8 cellular contexts compared by ENCODE assay signal in genomic region chr7:77202544-77202976, GRCh38. TPM values are rescaled to one million over a fixed set of nuclear protein-coding genes. Genes with fewer than 3 reads are reported as not detected.
DNase-seq lines count a peak whose midpoint lies in the region; ATAC-seq lines count a peak whose summit lies in the region.
"Had no signal": no experiment of that assay in that cellular context is flagged by ENCODE, and none has a peak within 500 bp of the region (broad histone marks: within the 10 kb centered on the region; RNA-seq: fewer than 3 reads in every experiment).

No MANE protein-coding gene starts in this region.

- no peak for DNase-seq in natural killer cell treated with Interleukin-12 subunit alpha and Interleukin-12 subunit beta and Interleukin-15 and Interleukin-18, amount 100 ng/mL, for 72 hours (ENCODE audit: low spot score)
- no peak for DNase-seq in activated CD4-positive, alpha-beta T cell treated with anti-CD3 and anti-CD28 coated beads for 48 hours
- DNase-seq in epidermal melanocyte (ENCODE audit: insufficient read length, low spot score) (no peak), HCEC 1CT (no peak)

- peak overlapping the region; percentile 23 to 64 for H3K27ac Mint-ChIP-seq in natural killer cell treated with Interleukin-12 subunit alpha and Interleukin-12 subunit beta and Interleukin-15 and Interleukin-18, amount 100 ng/mL, for 72 hours
- H3K27ac Mint-ChIP-seq: T-helper 1 cell treated with Interleukin-12 subunit alpha and Interleukin-12 subunit beta and Interleukin-4 antibody, amounts not matched to agents 30 μg/mL and 1 μg/mL, for 36 hours had no signal

- H3K27me3 Mint-ChIP-seq in natural killer cell treated with Interleukin-12 subunit alpha and Interleukin-12 subunit beta and Interleukin-15 and Interleukin-18, amount 100 ng/mL, for 72 hours, result no peaks in the 10 kb centered on the region

- H3K4me1 Mint-ChIP-seq in natural killer cell treated with Interleukin-12 subunit alpha and Interleukin-12 subunit beta and Interleukin-15 and Interleukin-18, amount 100 ng/mL, for 72 hours (ENCODE audit: low read depth in 2 of 2), result peaks cover 31 to 34% of the 10 kb centered on the region in 2 donors

- no peaks in the 10 kb centered on the region for H3K36me3 Mint-ChIP-seq in natural killer cell treated with Interleukin-12 subunit alpha and Interleukin-12 subunit beta and Interleukin-15 and Interleukin-18, amount 100 ng/mL, for 72 hours

- peak overlapping the region; percentile 3 for H3K4me3 Mint-ChIP-seq in natural killer cell treated with Interleukin-12 subunit alpha and Interleukin-12 subunit beta and Interleukin-15 and Interleukin-18, amount 100 ng/mL, for 72 hours
- H3K4me3 Mint-ChIP-seq: T-helper 1 cell treated with Interleukin-12 subunit alpha and Interleukin-12 subunit beta and Interleukin-4 antibody, amounts not matched to agents 30 μg/mL and 1 μg/mL, for 36 hours had no signal

- no peaks in the 10 kb centered on the region for H3K9me3 Mint-ChIP-seq in natural killer cell treated with Interleukin-12 subunit alpha and Interleukin-12 subunit beta and Interleukin-15 and Interleukin-18, amount 100 ng/mL, for 72 hours
- H3K9me3 Mint-ChIP-seq: T-helper 1 cell treated with Interleukin-12 subunit alpha and Interleukin-12 subunit beta and Interleukin-4 antibody, amounts not matched to agents 30 μg/mL and 1 μg/mL, for 36 hours had no signal

- peak; percentile 93 for ATAC-seq in GM18907 (IDR thresholded peaks at IDR 0.05; ENCODE audit: unreplicated experiment)
- peak; percentile 88 for ATAC-seq in GM21717 (IDR thresholded peaks at IDR 0.05; ENCODE audit: unreplicated experiment)
- ATAC-seq in HG03442 (IDR thresholded peaks at IDR 0.05; ENCODE audit: unreplicated experiment), result peak; percentile 98
- ATAC-seq in natural killer cell treated with Interleukin-12 subunit alpha and Interleukin-12 subunit beta and Interleukin-15 and Interleukin-18, amount 100 ng/mL, for 72 hours, result peak; percentile 88 to 96

RNA-seq across cellular contexts. Expression of gene FGL2, which starts 2.9 kb away (rescaled TPM):
- 1 to 10 TPM; 1.0 to 1.4 TPM for total RNA-seq in natural killer cell treated with Interleukin-12 subunit alpha and Interleukin-12 subunit beta and Interleukin-15 and Interleukin-18, amount 100 ng/mL, for 72 hours
